In the genomic region with DNA sequence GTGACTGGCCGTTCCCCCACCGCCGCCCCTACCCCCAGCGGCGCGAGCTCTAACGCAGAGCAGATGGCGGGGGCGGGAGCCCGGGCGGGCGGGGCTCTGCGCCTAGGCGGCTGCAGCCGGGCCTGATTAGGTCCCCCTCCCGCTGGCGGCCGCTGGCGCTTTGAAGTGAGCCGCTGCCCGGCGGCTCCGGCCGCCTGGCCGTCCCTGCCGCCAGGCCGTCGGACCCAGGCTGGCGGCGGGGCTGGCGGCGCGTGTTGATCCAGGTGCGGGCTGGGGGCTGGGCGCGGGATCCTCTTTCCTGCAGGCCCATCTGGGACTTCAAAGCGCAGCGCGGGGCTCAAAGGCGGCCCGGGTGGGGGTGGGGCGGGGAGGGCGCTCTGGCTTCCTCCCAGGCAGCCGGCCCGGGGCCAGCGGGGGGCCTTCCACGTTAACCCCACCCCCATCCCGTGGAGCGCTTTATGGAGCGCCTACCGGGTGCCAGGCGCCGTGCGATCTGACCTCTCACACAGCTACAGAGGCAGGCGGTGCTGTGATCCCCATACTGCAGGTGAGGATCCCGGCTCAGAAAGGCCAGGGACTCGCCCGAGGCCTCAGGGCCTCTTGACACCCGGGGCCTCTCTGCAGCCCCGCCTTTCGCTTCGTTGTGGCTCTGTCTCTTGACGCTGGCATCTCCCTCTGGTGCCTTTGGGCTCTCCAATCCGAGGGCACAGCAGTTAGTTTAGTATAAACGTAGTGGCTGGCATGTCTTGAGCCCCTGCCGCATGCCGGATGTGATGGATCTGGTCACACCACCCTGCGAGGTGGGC, we compare ENCODE assay signal across 8 cellular contexts.
DNase-seq lines count a peak whose midpoint lies in the region; ATAC-seq and TF ChIP-seq lines count a peak whose summit lies in the region.

No MANE protein-coding gene starts in this region.

- H3K4me3 Mint-ChIP-seq in nephron = peak overlapping the region; percentile 75 to 85 (median 84)

- H3K27me3 Mint-ChIP-seq in nephron (ENCODE audit: low read depth) = peaks cover 43% of the 10 kb centered on the region

- peaks cover 3% of the 10 kb centered on the region for H3K9me3 Mint-ChIP-seq in nephron

- peak overlapping the region; percentile 41 to 62 (median 42) for H3K27ac Mint-ChIP-seq in nephron

- TF ChIP-seq CTCF in nephron (IDR thresholded peaks at IDR 0.05; ENCODE audit: unreplicated experiment in 3 of 3) = no peak

- DNase-seq in NCI-H2196 (lab: John Stamatoyannopoulos, UW; ENCODE audit: unreplicated experiment) = peak; percentile 59
- no peak for DNase-seq in NCI-H2196 treated with DMSO at 0.1 percent for 48 hours (lab: John Stamatoyannopoulos, UW; ENCODE audit: unreplicated experiment)
- peak; percentile 62 for DNase-seq in NCI-H2227 (lab: John Stamatoyannopoulos, UW; ENCODE audit: unreplicated experiment)
- DNase-seq in cerebellum (ENCODE audit: low spot score) = peak; percentile 51
- no peak for DNase-seq in activated gamma-delta T cell treated with Interleukin-2 at 50 U/mL for 16 hours

- ATAC-seq in GM18517 (IDR thresholded peaks at IDR 0.05; ENCODE audit: unreplicated experiment) (no peak), HG03280 (IDR thresholded peaks at IDR 0.05; ENCODE audit: unreplicated experiment) (no peak)

- peaks cover 35% of the 10 kb centered on the region for H3K4me1 Mint-ChIP-seq in nephron

- H3K36me3 Mint-ChIP-seq in nephron (ENCODE audit: low read depth) = no peaks in the 10 kb centered on the region

Comparison
In these comparisons a context has a peak if more than half of its experiments do, and no peak if none do; other contexts are left out.
1. DNase-seq: peak in NCI-H2196 (single experiment), NCI-H2227 (single experiment) and cerebellum (single experiment); none in NCI-H2196 treated with DMSO at 0.1 percent for 48 hours (single experiment) and activated gamma-delta T cell treated with Interleukin-2 at 50 U/mL for 16 hours (single experiment).